ENCODE assay signal across 1 cellular context in genomic region chr3:151412989-151413388, GRCh38.
TF ChIP-seq lines count a peak whose summit lies in the region.

No MANE protein-coding gene starts in this region.

TF ChIP-seq in GM12878, 131 proteins besides CTCF, POLR2A, EP300 and RAD21:
- TF ChIP-seq SPI1 (IDR thresholded peaks at IDR 0.05; ENCODE audit: borderline replicate concordance, insufficient read depth, low read depth, low read length) (no peak), RB1 (IDR thresholded peaks at IDR 0.05; ENCODE audit: borderline replicate concordance) (no peak), TCF12 (IDR thresholded peaks at IDR 0.05; ENCODE audit: low read depth, low read length) (no peak), ZNF687 (IDR thresholded peaks at IDR 0.05) (no peak), NFIC (IDR thresholded peaks at IDR 0.05; ENCODE audit: low read depth, low read length) (no peak)
TF ChIP-seq in GM12878: peak in this region for 0.
